In the genomic region with DNA sequence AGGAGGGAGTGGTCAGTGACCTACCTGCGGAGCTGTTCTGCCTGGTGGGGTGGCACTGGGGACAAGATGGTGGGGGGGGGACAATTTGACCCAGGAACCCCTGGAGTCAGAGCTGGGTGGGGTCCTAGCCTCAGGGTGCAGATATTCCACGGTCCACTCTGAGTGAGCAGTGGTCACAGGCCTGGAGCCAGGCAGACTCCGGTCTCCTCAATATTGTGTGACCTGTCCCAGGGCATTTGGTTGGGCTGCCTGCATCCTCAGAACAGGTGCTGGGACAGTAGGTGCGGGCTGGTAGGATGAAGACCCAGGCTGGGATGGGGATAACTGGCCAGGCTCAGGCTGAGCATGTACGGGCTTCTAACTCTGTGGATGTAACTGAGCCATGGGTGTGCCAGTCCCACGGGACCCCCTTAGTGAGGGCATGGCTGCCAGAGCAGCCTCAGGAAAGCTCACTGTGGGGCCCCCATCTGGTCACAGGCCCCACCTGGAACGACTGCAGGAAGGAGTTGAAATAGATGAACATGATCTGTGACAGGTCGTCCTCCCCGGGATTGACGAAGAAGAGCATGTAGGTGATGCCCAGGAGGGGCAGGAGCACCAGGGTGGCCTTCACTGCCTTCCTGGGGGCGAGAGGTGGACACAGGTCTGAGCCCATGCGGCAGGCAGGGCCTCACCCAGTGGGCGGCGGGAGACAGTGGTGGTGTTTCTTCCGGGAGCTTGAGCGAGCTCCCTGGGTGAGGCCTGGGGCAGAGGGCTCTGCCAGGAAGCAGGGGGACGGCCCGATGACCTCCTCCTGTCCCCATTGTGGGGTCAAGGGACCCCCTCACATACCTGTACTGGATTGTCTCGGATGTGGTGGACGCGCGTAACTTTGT, we compare ENCODE assay signal across 21 cellular contexts. TPM values are rescaled to one million over a fixed set of nuclear protein-coding genes. Genes with fewer than 3 reads are reported as not detected.
DNase-seq lines count a peak whose midpoint lies in the region; ATAC-seq and TF ChIP-seq lines count a peak whose summit lies in the region.
"Had no signal": no experiment of that assay in that cellular context is flagged by ENCODE, and none has a peak within 500 bp of the region (broad histone marks: within the 10 kb centered on the region; RNA-seq: fewer than 3 reads in every experiment).

No MANE protein-coding gene starts in this region.

- H3K27ac Mint-ChIP-seq in activated naive CD8-positive, alpha-beta T cell treated with anti-CD3 and anti-CD28 coated beads, Interleukin-2, amount 10 ng/mL, durations not matched to agents 7 days and 5 days: no peak overlapping the region
- no peak overlapping the region for H3K27ac Mint-ChIP-seq in activated naive CD8-positive, alpha-beta T cell treated with anti-CD3 and anti-CD28 coated beads for 36 hours
- H3K27ac Mint-ChIP-seq in chondrocyte (ENCODE audit: unreplicated experiment) (no peak overlapping the region), osteocyte (ENCODE audit: unreplicated experiment) (no peak overlapping the region)

- peak; percentile 16 for DNase-seq in activated naive CD8-positive, alpha-beta T cell treated with anti-CD3 and anti-CD28 coated beads, Interleukin-2, amount 10 ng/mL, durations not matched to agents 7 days and 5 days
- DNase-seq in activated naive CD8-positive, alpha-beta T cell treated with anti-CD3 and anti-CD28 coated beads for 36 hours: no peak
- peak; percentile 89 for DNase-seq in chondrocyte (ENCODE audit: low spot score)
- DNase-seq in omental fat pad (ENCODE audit: low spot score): peak; percentile 19
- peak; percentile 11 for DNase-seq in stomach
- no peak for DNase-seq in osteocyte (ENCODE audit: extremely low spot score, unreplicated experiment)
- DNase-seq: DMS79, KBM-7, MM.1S, NCI-H1092, NCI-H1436, NCI-H187 treated with DMSO at 0.1 percent for 48 hours, NCI-H226, NCI-H510A treated with DMSO at 0.1 percent for 48 hours, NCI-H748 treated with DMSO at 0.1 percent for 48 hours had no signal

- no peak overlapping the region for H3K4me3 Mint-ChIP-seq in activated naive CD8-positive, alpha-beta T cell treated with anti-CD3 and anti-CD28 coated beads, Interleukin-2, amount 10 ng/mL, durations not matched to agents 7 days and 5 days
- H3K4me3 Mint-ChIP-seq in activated naive CD8-positive, alpha-beta T cell treated with anti-CD3 and anti-CD28 coated beads for 36 hours: no peak overlapping the region
- H3K4me3 Mint-ChIP-seq in chondrocyte (ENCODE audit: unreplicated experiment) (no peak overlapping the region), osteocyte (ENCODE audit: unreplicated experiment) (no peak overlapping the region)

- no peaks in the 10 kb centered on the region for H3K9me3 Mint-ChIP-seq in activated naive CD8-positive, alpha-beta T cell treated with anti-CD3 and anti-CD28 coated beads, Interleukin-2, amount 10 ng/mL, durations not matched to agents 7 days and 5 days
- no peaks in the 10 kb centered on the region for H3K9me3 Mint-ChIP-seq in activated naive CD8-positive, alpha-beta T cell treated with anti-CD3 and anti-CD28 coated beads for 36 hours
- H3K9me3 Mint-ChIP-seq in chondrocyte (ENCODE audit: low read depth): no peaks in the 10 kb centered on the region
- no peaks in the 10 kb centered on the region for H3K9me3 Mint-ChIP-seq in osteocyte (ENCODE audit: unreplicated experiment)

- H3K4me3 ChIP-seq in stomach: no peak overlapping the region
- H3K4me3 ChIP-seq: SJSA1 had no signal

- no peaks in the 10 kb centered on the region for H3K27me3 ChIP-seq in stomach
- H3K27me3 ChIP-seq: SJSA1 had no signal

- no peaks in the 10 kb centered on the region for H3K4me1 ChIP-seq in stomach
- H3K4me1 ChIP-seq: SJSA1 had no signal

- no peaks in the 10 kb centered on the region for H3K27me3 Mint-ChIP-seq in activated naive CD8-positive, alpha-beta T cell treated with anti-CD3 and anti-CD28 coated beads, Interleukin-2, amount 10 ng/mL, durations not matched to agents 7 days and 5 days
- no peaks in the 10 kb centered on the region for H3K27me3 Mint-ChIP-seq in activated naive CD8-positive, alpha-beta T cell treated with anti-CD3 and anti-CD28 coated beads for 36 hours
- peaks cover 2% of the 10 kb centered on the region for H3K27me3 Mint-ChIP-seq in chondrocyte (ENCODE audit: low read depth)
- H3K27me3 Mint-ChIP-seq in osteocyte (ENCODE audit: unreplicated experiment): peaks cover 3% of the 10 kb centered on the region

- 90 to 93% (median 92%) methylated on average over 17 to 22 of the region's 22 CpGs for WGBS in stomach, 5 donors

- peaks cover 3% of the 10 kb centered on the region for H3K36me3 Mint-ChIP-seq in activated naive CD8-positive, alpha-beta T cell treated with anti-CD3 and anti-CD28 coated beads, Interleukin-2, amount 10 ng/mL, durations not matched to agents 7 days and 5 days
- peaks cover 4% of the 10 kb centered on the region for H3K36me3 Mint-ChIP-seq in activated naive CD8-positive, alpha-beta T cell treated with anti-CD3 and anti-CD28 coated beads for 36 hours
- H3K36me3 Mint-ChIP-seq in chondrocyte (ENCODE audit: low read depth) (peaks cover 15% of the 10 kb centered on the region), osteocyte (ENCODE audit: unreplicated experiment) (peaks cover 2% of the 10 kb centered on the region)

- TF ChIP-seq POLR2A in stomach (IDR thresholded peaks at IDR 0.05): no peak

- TF ChIP-seq CTCF in chondrocyte (IDR thresholded peaks at IDR 0.05): no peak
- no peak for TF ChIP-seq CTCF in omental fat pad (IDR thresholded peaks at IDR 0.05)
- no peak for TF ChIP-seq CTCF in stomach (IDR thresholded peaks at IDR 0.05)
- no peak for TF ChIP-seq CTCF in osteocyte (IDR thresholded peaks at IDR 0.05)

- POLR2A ChIA-PET in activated naive CD8-positive, alpha-beta T cell treated with anti-CD3 and anti-CD28 coated beads, Interleukin-2, amount 10 ng/mL, durations not matched to agents 7 days and 5 days (lab: Charles Lee): no interaction called here

- no peak for TF ChIP-seq EP300 in stomach (IDR thresholded peaks at IDR 0.05)

- H3K4me1 Mint-ChIP-seq in activated naive CD8-positive, alpha-beta T cell treated with anti-CD3 and anti-CD28 coated beads, Interleukin-2, amount 10 ng/mL, durations not matched to agents 7 days and 5 days: peaks cover 3% of the 10 kb centered on the region
- H3K4me1 Mint-ChIP-seq in activated naive CD8-positive, alpha-beta T cell treated with anti-CD3 and anti-CD28 coated beads for 36 hours: no peaks in the 10 kb centered on the region
- peaks cover 3% of the 10 kb centered on the region for H3K4me1 Mint-ChIP-seq in chondrocyte (ENCODE audit: low read depth)
- no peaks in the 10 kb centered on the region for H3K4me1 Mint-ChIP-seq in osteocyte (ENCODE audit: unreplicated experiment)

- ATAC-seq in activated naive CD8-positive, alpha-beta T cell treated with anti-CD3 and anti-CD28 coated beads, Interleukin-2, amount 10 ng/mL, durations not matched to agents 7 days and 5 days (ENCODE audit: low read depth): no peak
- ATAC-seq in omental fat pad (ENCODE audit: low FRiP score) (no peak), HG03520 (IDR thresholded peaks at IDR 0.05; ENCODE audit: unreplicated experiment) (no peak), GM21737 (IDR thresholded peaks at IDR 0.05; ENCODE audit: unreplicated experiment) (no peak)
- ATAC-seq: HepG2 had no signal

- no peaks in the 10 kb centered on the region for H3K9me3 ChIP-seq in stomach
- H3K9me3 ChIP-seq: SJSA1 had no signal

- H3K27ac ChIP-seq in stomach: no peak overlapping the region
- H3K27ac ChIP-seq: SJSA1 had no signal

- no peaks in the 10 kb centered on the region for H3K36me3 ChIP-seq in stomach
- H3K36me3 ChIP-seq: SJSA1 had no signal

- intact Hi-C loops in stomach (cut with DNase I; ENCODE audit: low total_unique reads): no loop called here

RNA-seq across cellular contexts. Expression of a gene that starts 26.9 kb away (rescaled TPM):
- not detected for total RNA-seq in activated naive CD8-positive, alpha-beta T cell treated with anti-CD3 and anti-CD28 coated beads, Interleukin-2, amount 10 ng/mL, durations not matched to agents 7 days and 5 days
- total RNA-seq in activated naive CD8-positive, alpha-beta T cell treated with anti-CD3 and anti-CD28 coated beads for 36 hours: not detected
- not detected in 3 replicates for total RNA-seq in chondrocyte
- under 1 TPM in 1 of 4 donors, not detected in 3; 0.95 TPM for total RNA-seq in omental fat pad
- not detected for total RNA-seq in stomach
- not detected for polyA plus RNA-seq in stomach
- total RNA-seq in osteocyte: not detected in 2 replicates
- total RNA-seq: H7, HepG2, HT-29, SJSA1 had no signal
- polyA plus RNA-seq: HepG2 had no signal

Comparison
In these comparisons a context has a peak if more than half of its experiments do, and no peak if none do; other contexts are left out.
1. DNase-seq: peak in activated naive CD8-positive, alpha-beta T cell treated with anti-CD3 and anti-CD28 coated beads, Interleukin-2, amount 10 ng/mL, durations not matched to agents 7 days and 5 days (single experiment), chondrocyte (single experiment), omental fat pad (single experiment) and stomach (single experiment); none in activated naive CD8-positive, alpha-beta T cell treated with anti-CD3 and anti-CD28 coated beads for 36 hours (single experiment) and osteocyte (single experiment).